Comparison of ENCODE assay signal across 22 cellular contexts in the genomic region with DNA sequence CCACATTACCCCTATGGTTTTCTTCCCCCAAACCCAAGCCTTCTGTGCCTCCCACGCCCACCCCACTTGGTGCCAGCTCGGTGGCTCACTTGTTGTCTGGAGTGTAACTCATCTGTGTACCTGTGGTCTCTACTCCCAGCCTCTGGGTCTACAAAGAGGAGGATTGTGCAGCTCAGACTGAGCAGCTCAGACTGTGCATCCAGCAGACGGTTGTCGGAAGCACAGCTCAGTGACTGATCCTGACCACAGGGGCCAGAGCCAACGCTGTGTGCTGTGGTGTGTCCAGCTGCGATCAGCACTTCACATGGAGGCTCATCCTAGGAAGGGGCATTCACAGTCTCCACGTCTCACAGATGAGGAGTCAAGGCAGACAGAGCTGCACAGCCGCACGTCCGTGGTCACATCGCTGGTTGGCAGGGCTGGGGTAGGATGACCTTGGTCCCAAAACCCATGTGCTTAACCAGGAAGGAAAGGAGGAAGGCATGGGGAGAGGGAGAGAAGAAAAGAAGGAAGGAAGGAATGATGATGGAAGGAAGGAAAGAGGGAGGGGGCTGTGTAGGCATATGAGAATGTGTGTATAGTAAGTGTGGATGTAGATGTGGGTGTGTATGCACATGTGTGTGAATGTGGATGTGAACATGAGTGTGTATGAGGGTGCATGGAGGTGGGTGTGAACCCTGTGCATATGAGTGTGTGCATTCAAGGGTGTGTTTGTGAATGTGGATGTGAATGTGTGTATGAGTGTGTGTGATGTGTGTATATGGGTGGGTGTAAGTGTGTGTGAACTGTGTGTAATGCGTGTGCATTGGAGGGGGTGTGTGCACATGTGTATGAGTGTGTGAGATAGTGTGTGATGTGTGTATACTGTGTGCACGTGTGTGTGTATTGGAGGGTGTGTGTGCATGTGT. TPM values are rescaled to one million over a fixed set of nuclear protein-coding genes. Genes with fewer than 3 reads are reported as not detected.
A peak's percentile ranks its signal among the peaks of the same experiment; 100 is the strongest.
DNase-seq lines count a peak whose midpoint lies in the region; ATAC-seq, FAIRE-seq and TF ChIP-seq lines count a peak whose summit lies in the region.
"Had no signal": no experiment of that assay in that cellular context is flagged by ENCODE, and none has a peak within 500 bp of the region (broad histone marks: within the 10 kb centered on the region; RNA-seq: fewer than 3 reads in every experiment).

No MANE protein-coding gene starts in this region.

- no peak overlapping the region for H2BK120ac ChIP-seq in neuronal stem cell (ENCODE audit: low read depth, low read length)

- ATAC-seq in K562, result peak; percentile 15; the same call in 1 of the 3 replicates
- ATAC-seq: activated CD4-positive, alpha-beta T cell treated with anti-CD3 and anti-CD28 coated beads for 36 hours; CD8-positive, alpha-beta T cell had no signal

- H3K9me2 ChIP-seq in GM23248 (ENCODE audit: insufficient read depth) (no peaks in the 10 kb centered on the region), PC-9 (ENCODE audit: insufficient read depth) (no peaks in the 10 kb centered on the region)

- H4K91ac ChIP-seq in neuronal stem cell (ENCODE audit: low read depth, low read length, poor library complexity), result peak overlapping the region; percentile 86

- POLR2A ChIA-PET in PC-9 (lab: Charles Lee; ENCODE audit: unreplicated experiment) (no interaction called here), K562 (lab: Yijun Ruan, JAX) (interaction anchor here (0.6 to 1.2 kb wide), 4 partner anchors 10 to 66 kb away, joined by 4 read pairs; no protein-coding TSS in a partner anchor)

- peak overlapping the region; percentile 76 for H3K14ac ChIP-seq in neuronal stem cell (ENCODE audit: low read length)

- H3K23ac ChIP-seq in neuronal stem cell (ENCODE audit: low read depth, low read length, poor library complexity), result peak overlapping the region; percentile 13

- TF ChIP-seq EP300 in K562 (IDR thresholded peaks at IDR 0.05; ENCODE audit: low read length), result no peak

- H4K8ac ChIP-seq in neuronal stem cell (ENCODE audit: low read depth, low read length), result peak overlapping the region; percentile 52

- H3K27me3 ChIP-seq in GM23248 (replicated peaks; ENCODE audit: insufficient read depth), result no peaks in the 10 kb centered on the region
- no peaks in the 10 kb centered on the region for H3K27me3 ChIP-seq in PC-9 (ENCODE audit: insufficient read depth, low read depth)
- peaks cover 3 to 19% of the 10 kb centered on the region in 2 experiments; a peak in 3 of 5 replicates for H3K27me3 ChIP-seq in K562 (ENCODE audit: control insufficient read depth in 2 of 2, insufficient read depth in 2 of 2, low read length in 2 of 2)
- H3K27me3 ChIP-seq in neuronal stem cell (ENCODE audit: control insufficient read depth in 3 of 3, insufficient read depth in 3 of 3, low read depth in 1 of 3, low read length in 3 of 3), result peaks cover 0 to 3% (median 0%) of the 10 kb centered on the region in 3 experiments
- no peaks in the 10 kb centered on the region for H3K27me3 ChIP-seq in SJCRH30
- H3K27me3 ChIP-seq: ascending aorta, colonic mucosa, foreskin keratinocyte, vagina had no signal

- WGBS in GM23248 (ENCODE audit: low coverage in 1 of 2, low lambda C conversion rate in 2 of 2, missing lambda C conversion rate in 2 of 2), 2 experiments, result 66 to 74% methylated on average over 13 of the region's 13 CpGs
- WGBS in K562 (ENCODE audit: insufficient coverage, low coverage, missing lambda C conversion rate), result 28% methylated on average over 12 of the region's 13 CpGs
- no CpG with 5 or more reads among the region's 13 CpGs for WGBS in neuronal stem cell (ENCODE audit: extremely low coverage in 2 of 2, insufficient read length in 2 of 2, insufficient replicate concordance in 1 of 2), 2 donors

- peak overlapping the region; percentile 12; the same call in 1 of the 2 replicates for H3K27ac ChIP-seq in GM23248
- H3K27ac ChIP-seq in PC-9, result peak overlapping the region; percentile 83
- H3K27ac ChIP-seq in K562 (ENCODE audit: extremely low read depth, low read depth, low read length), result peak overlapping the region; percentile 57; the same call in 2 of the 3 replicates
- no peak overlapping the region for H3K27ac ChIP-seq in neuronal stem cell (replicated peaks; ENCODE audit: low read length)
- H3K27ac ChIP-seq in SJCRH30, result no peak overlapping the region
- H3K27ac ChIP-seq: ascending aorta, colonic mucosa, foreskin keratinocyte, neutrophil, vagina had no signal

- no peak for FAIRE-seq in K562 (lab: Jason Lieb, UNC)
- FAIRE-seq: endometrium had no signal

- H3F3A ChIP-seq in GM23248 (ENCODE audit: insufficient read depth), result peaks cover 4% of the 10 kb centered on the region; the same call in 1 of the 2 replicates
- H3F3A ChIP-seq in PC-9 (ENCODE audit: insufficient read depth, low read depth), result peaks cover 11% of the 10 kb centered on the region; the same call in 1 of the 2 replicates

- BruUV-seq in PC-9 (replicated peaks; lab: Mats Ljungman, UMichigan) (no TSS peak), K562 (replicated peaks; lab: Mats Ljungman, UMichigan) (no TSS peak)

- H3K9ac ChIP-seq in GM23248, result no peak overlapping the region
- H3K9ac ChIP-seq in K562 (ENCODE audit: insufficient read depth in 1 of 2, low read depth in 2 of 2, low read length in 2 of 2), result no peak overlapping the region
- H3K9ac ChIP-seq in neuronal stem cell (ENCODE audit: low read depth, low read length, poor library complexity), result peak overlapping the region; percentile 37

- H3K79me1 ChIP-seq in neuronal stem cell (ENCODE audit: low read depth, low read length), result peaks cover 2% of the 10 kb centered on the region

- H3K4ac ChIP-seq in neuronal stem cell (ENCODE audit: low read length), result peak overlapping the region; percentile 28

- in situ Hi-C loops in GM23248 (cut with MboI) (no loop called here), K562 (cut with MboI) (no loop called here)

- H4K20me1 ChIP-seq in GM23248 (ENCODE audit: insufficient read depth), result no peaks in the 10 kb centered on the region
- H4K20me1 ChIP-seq in PC-9 (ENCODE audit: insufficient read depth), result no peaks in the 10 kb centered on the region
- no peaks in the 10 kb centered on the region for H4K20me1 ChIP-seq in K562 (replicated peaks; ENCODE audit: control insufficient read depth, insufficient read depth, low read length)

- intact Hi-C loops in PC-9 (cut with micrococcal nuclease; ENCODE audit: unreplicated experiment), result no loop called here
- intact Hi-C loops in K562 (cut with micrococcal nuclease), result no loop called here

- H3K4me3 ChIP-seq in GM23248, result no peak overlapping the region
- no peak overlapping the region for H3K4me3 ChIP-seq in PC-9
- H3K4me3 ChIP-seq in K562, result no peak overlapping the region
- peak overlapping the region in 1 of 2 donors; percentile 7 for H3K4me3 ChIP-seq in neuronal stem cell (ENCODE audit: low read length in 2 of 2)
- no peak overlapping the region for H3K4me3 ChIP-seq in SJCRH30
- H3K4me3 ChIP-seq: ascending aorta, colonic mucosa, vagina had no signal

- H3K9me1 ChIP-seq in K562 (ENCODE audit: control insufficient read depth, insufficient read depth, low read length), result no peaks in the 10 kb centered on the region

- H2AFZ ChIP-seq in GM23248, result no peak overlapping the region
- no peak overlapping the region for H2AFZ ChIP-seq in PC-9
- peak overlapping the region; percentile 48; the same call in 1 of the 2 replicates for H2AFZ ChIP-seq in K562 (ENCODE audit: low read depth, low read length)
- H2AFZ ChIP-seq in neuronal stem cell (ENCODE audit: low read length), result no peak overlapping the region

- H3K36me3 ChIP-seq in GM23248 (ENCODE audit: low read depth) (no peaks in the 10 kb centered on the region), PC-9 (ENCODE audit: low read depth) (no peaks in the 10 kb centered on the region), K562 (ENCODE audit: control insufficient read depth, insufficient read depth, low read length) (no peaks in the 10 kb centered on the region; the same call in 2 of the 3 replicates), neuronal stem cell (replicated peaks in 1 of 2; ENCODE audit: control insufficient read depth in 2 of 2, insufficient read depth in 2 of 2, low read length in 2 of 2) (no peaks in the 10 kb centered on the region), SJCRH30 (no peaks in the 10 kb centered on the region)
- H3K36me3 ChIP-seq: ascending aorta, colonic mucosa, neutrophil, vagina had no signal

- CTCF ChIA-PET in PC-9 (lab: Charles Lee), result no interaction called here
- CTCF ChIA-PET in K562 (lab: Yijun Ruan, JAX; ENCODE audit: low intra/inter-chr PET ratio), result no interaction called here

- peak overlapping the region; percentile 16 for H2BK5ac ChIP-seq in neuronal stem cell (ENCODE audit: low read length)

- TF ChIP-seq POLR2A in K562 (conservative IDR thresholded peaks at IDR 0.05), result no peak

- peaks cover 37% of the 10 kb centered on the region for H3K4me1 ChIP-seq in GM23248 (ENCODE audit: insufficient read depth)
- peaks cover 39% of the 10 kb centered on the region for H3K4me1 ChIP-seq in PC-9 (replicated peaks; ENCODE audit: insufficient read depth)
- H3K4me1 ChIP-seq in K562 (replicated peaks in 1 of 2; ENCODE audit: control insufficient read depth in 2 of 2, insufficient read depth in 2 of 2, low read length in 2 of 2), result peaks cover 24 to 33% of the 10 kb centered on the region in 2 experiments
- peaks cover 2 to 6% of the 10 kb centered on the region in 2 donors for H3K4me1 ChIP-seq in neuronal stem cell (ENCODE audit: control insufficient read depth in 2 of 2, insufficient read depth in 1 of 2, low read depth in 1 of 2, low read length in 2 of 2)
- H3K4me1 ChIP-seq in SJCRH30, result peaks cover 12% of the 10 kb centered on the region
- H3K4me1 ChIP-seq: colonic mucosa had no signal

- no peak for TF ChIP-seq RAD21 in K562 (CRISPR knock-in tag; conservative IDR thresholded peaks at IDR 0.05 in 1 of 2, IDR thresholded peaks at IDR 0.05 in 1 of 2)

- peak overlapping the region; percentile 29 for H2AK5ac ChIP-seq in neuronal stem cell (ENCODE audit: low read depth, low read length)

- H3K79me2 ChIP-seq in GM23248 (ENCODE audit: insufficient read depth), result no peaks in the 10 kb centered on the region
- no peaks in the 10 kb centered on the region for H3K79me2 ChIP-seq in PC-9 (ENCODE audit: low read depth)
- no peaks in the 10 kb centered on the region for H3K79me2 ChIP-seq in K562 (ENCODE audit: control insufficient read depth, insufficient read depth, low read length)

- H2BK15ac ChIP-seq in neuronal stem cell (ENCODE audit: low read length), result no peak overlapping the region

- H3K18ac ChIP-seq in neuronal stem cell (ENCODE audit: low read length), result peak overlapping the region; percentile 29

- H3K9me3 ChIP-seq in GM23248 (ENCODE audit: low read depth) (no peaks in the 10 kb centered on the region), PC-9 (ENCODE audit: insufficient read depth, low read depth) (no peaks in the 10 kb centered on the region; the same call in 1 of the 2 replicates), K562 (replicated peaks; ENCODE audit: control insufficient read depth, insufficient read depth, low read depth, low read length) (no peaks in the 10 kb centered on the region), neuronal stem cell (replicated peaks in 1 of 2; ENCODE audit: control insufficient read depth in 2 of 2, insufficient read depth in 1 of 2, low read depth in 1 of 2, low read length in 2 of 2) (peaks cover 12 to 18% of the 10 kb centered on the region in 2 donors), SJCRH30 (replicated peaks) (no peaks in the 10 kb centered on the region)
- H3K9me3 ChIP-seq: ascending aorta, colonic mucosa, neutrophil, vagina had no signal

- TF ChIP-seq CTCF in PC-9 (conservative IDR thresholded peaks at IDR 0.05) (no peak), K562 (IDR thresholded peaks at IDR 0.05 in 2 of 3, conservative IDR thresholded peaks at IDR 0.05 in 1 of 3; ENCODE audit: insufficient read depth in 2 of 3, low read depth in 1 of 3, low read length in 3 of 3) (no peak)

- no peak overlapping the region for H2BK12ac ChIP-seq in neuronal stem cell (ENCODE audit: low read length)

- H3K4me2 ChIP-seq in GM23248 (ENCODE audit: unreplicated experiment), result no peak overlapping the region
- peak overlapping the region; percentile 66 for H3K4me2 ChIP-seq in PC-9
- peak overlapping the region; percentile 58 for H3K4me2 ChIP-seq in K562 (ENCODE audit: insufficient read depth, low read length)
- H3K4me2 ChIP-seq in neuronal stem cell (ENCODE audit: insufficient read depth, low read length, poor library complexity, severe bottlenecking), result no peak overlapping the region

- DNase-seq in GM23248 (peak; percentile 34), PC-9 (no peak), K562 (ENCODE audit: extremely low read depth in 1 of 4, low spot score in 3 of 4) (peak in 1 of 4 experiments; percentile 20), neuronal stem cell (ENCODE audit: low spot score) (no peak), NK-92 (lab: John Stamatoyannopoulos, UW; ENCODE audit: unreplicated experiment) (no peak), kidney tubule cell (ENCODE audit: low spot score) (no peak), SJCRH30 (no peak), NCI-H1694 treated with DMSO at 0.1 percent for 48 hours (lab: John Stamatoyannopoulos, UW) (no peak)
- DNase-seq: activated CD4-positive, alpha-beta T cell treated with anti-CD3 and anti-CD28 coated beads for 36 hours; activated CD8-positive, alpha-beta memory T cell treated with anti-CD3 and anti-CD28 coated beads, Interleukin-2, amount 50 U/mL, for 48 hours; activated effector memory CD4-positive, alpha-beta T cell treated with anti-CD3 and anti-CD28 coated beads, Interleukin-2, amount 50 U/mL, for 16 hours; CD8-positive, alpha-beta T cell; colonic mucosa; midbrain; NCI-H187 treated with DMSO at 0.1 percent for 48 hours; stimulated activated CD4-positive, alpha-beta T cell treated with anti-CD3 and anti-CD28 coated beads, Interleukin-2, amount 100 ng/mL, for 24 hours; T-helper 9 cell had no signal

RNA-seq across cellular contexts. Expression of a gene that starts 28.2 kb away (rescaled TPM):
- total RNA-seq in GM23248 (2014; rRNA removed; shearing (Covaris generic)), result 15.8 and 17.6 TPM in 2 replicates
- polyA plus RNA-seq in GM23248 (2016; fragmentation: Nextera tagmentation; extraction: Ambion mirVana) (30.6 and 36.9 TPM in 2 replicates), K562 (2011; rRNA removed) (36.0 and 43.5 TPM in 2 replicates), K562 (2014; fragmentation: Illumina TruSeq; extraction: Trizol) (37.8 and 38.4 TPM in 2 replicates), K562 (2014; fragmentation: Nextera tagmentation; extraction: Ambion mirVana) (1 to 10 TPM; 4.4 to 4.9 TPM), K562 (2014; rRNA removed) (39.5 and 45.4 TPM in 2 replicates)
- total RNA-seq in PC-9 (2021) (76.3 and 85.5 TPM in 2 replicates), K562 (2014; rRNA removed) (11.9 and 14.7 TPM in 2 replicates), K562 (2014; rRNA removed; fragmentation: Illumina TruSeq; extraction: Trizol) (13.4 and 14.3 TPM in 2 replicates), K562 (2015; rRNA removed; fragmentation: Illumina TruSeq; extraction: Trizol) (11.2 and 12.0 TPM in 2 replicates), K562 (2021) (26.9 and 30.2 TPM in 2 replicates)
- total RNA-seq in K562 (2011; cell fraction: chromatin; rRNA removed; ENCODE audit: low replicate concordance), result 54.3 and 76.9 TPM in 2 replicates
- total RNA-seq in K562 (2011; cell fraction: nucleolus; rRNA removed), result 24.7 and 29.5 TPM in 2 replicates
- 41.9 and 47.4 TPM in 2 replicates for total RNA-seq in K562 (2011; cell fraction: nucleoplasm; rRNA removed)
- 16.2 and 29.9 TPM in 2 replicates for polyA plus RNA-seq in K562 (2011; cell fraction: cytosol; rRNA removed)
- 46.7 and 52.7 TPM in 2 replicates for polyA plus RNA-seq in K562 (2011; cell fraction: nucleus; rRNA removed)
- polyA plus RNA-seq in K562 (2012), result 31.3 and 42.9 TPM in 2 replicates
- 38.4 and 46.9 TPM in 2 replicates for polyA minus RNA-seq in K562 (2011; rRNA and poly(A)+ RNA removed)
- polyA minus RNA-seq in K562 (2011; cell fraction: cytosol; rRNA and poly(A)+ RNA removed), result 11.9 and 17.3 TPM in 2 replicates
- 16.7 and 25.8 TPM in 2 replicates for polyA minus RNA-seq in K562 (2011; cell fraction: nucleus; rRNA and poly(A)+ RNA removed)
- 45.1 TPM for polyA plus RNA-seq in neuronal stem cell (2013, experiment 1 of 2)
- 45.7 TPM for polyA plus RNA-seq in neuronal stem cell (2013, experiment 2 of 2)
- 28.4 and 38.0 TPM in 2 replicates for total RNA-seq in SJCRH30 (2014; rRNA removed; shearing (Covaris generic))

Comparison
In these comparisons a context has a peak if more than half of its experiments do, and no peak if none do; other contexts are left out.
1. H3K27ac ChIP-seq: peak in GM23248 (single experiment), PC-9 (single experiment) and K562 (single experiment); none in neuronal stem cell (single experiment) and SJCRH30 (single experiment).
2. H3K4me2 ChIP-seq: peak in PC-9 (single experiment) and K562 (single experiment); none in GM23248 (single experiment) and neuronal stem cell (single experiment).